8 cellular contexts compared by ENCODE assay signal in the genomic region with DNA sequence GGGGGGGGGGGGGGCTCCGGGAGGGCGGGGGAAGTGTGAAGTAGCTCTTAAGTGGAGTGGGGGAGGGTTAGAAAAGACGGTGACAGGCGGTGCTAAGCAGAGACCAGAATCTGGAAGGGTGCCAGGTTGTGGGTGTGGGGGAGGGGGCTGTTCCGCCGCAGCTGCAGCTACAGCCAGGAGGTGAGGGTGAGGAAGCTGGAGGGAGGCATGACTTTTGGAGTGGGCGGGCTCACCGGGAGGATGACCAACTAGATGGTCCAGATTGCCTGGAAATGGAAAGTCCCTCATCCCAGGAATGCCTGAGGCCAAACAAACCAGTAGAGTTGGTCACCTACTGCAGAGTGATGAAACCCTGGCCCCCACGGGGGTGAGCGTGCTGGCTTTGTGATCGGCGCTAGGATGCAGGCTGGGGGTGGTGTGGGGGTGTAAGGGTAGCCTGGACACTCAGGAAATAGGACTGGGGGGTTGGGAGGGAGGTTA.
DNase-seq lines count a peak whose midpoint lies in the region; ATAC-seq, FAIRE-seq and TF ChIP-seq lines count a peak whose summit lies in the region.

No MANE protein-coding gene starts in this region.

- no peaks in the 10 kb centered on the region for H3K27me3 ChIP-seq in bronchial epithelial cell (ENCODE audit: control insufficient read depth, insufficient read depth, low read length)

- DNase-seq in ELF-1 (ENCODE audit: low read depth, low spot score) (peak; percentile 97), NCI-H2196 treated with DMSO at 0.1 percent for 48 hours (lab: John Stamatoyannopoulos, UW; ENCODE audit: unreplicated experiment) (peak; percentile 98), bronchial epithelial cell (ENCODE audit: low read depth) (peak; percentile 94), lung microvascular endothelial cell (ENCODE audit: low read depth in 2 of 2) (peak; percentile 62 to 86)
- peak; percentile 21 for DNase-seq in stimulated activated CD8-positive, alpha-beta memory T cell treated with anti-CD3 and anti-CD28 coated beads, Interleukin-7, amount 100 ng/mL, for 24 hours (ENCODE audit: low read depth)

- H3K4me3 ChIP-seq in WI38 (ENCODE audit: low read depth, low read length) (0 out of 2 replicates have a peak overlapping the region, but pooled peaks have one; percentile 9), bronchial epithelial cell (ENCODE audit: low read depth, low read length) (no peak overlapping the region)

- TF ChIP-seq CTCF in WI38 (IDR thresholded peaks at IDR 0.05; ENCODE audit: low read depth, low read length): no peak
- TF ChIP-seq CTCF in bronchial epithelial cell (IDR thresholded peaks at IDR 0.05; ENCODE audit: insufficient read depth, low read length, severe bottlenecking): no peak

- no peak for FAIRE-seq in bronchial epithelial cell (lab: Jason Lieb, UNC)

- ATAC-seq in HG02884 (IDR thresholded peaks at IDR 0.05; ENCODE audit: unreplicated experiment) (peak; percentile 65), HG03565 (IDR thresholded peaks at IDR 0.05; ENCODE audit: unreplicated experiment) (no peak)

- H3K36me3 ChIP-seq in bronchial epithelial cell (ENCODE audit: control insufficient read depth, insufficient read depth, low read length): no peaks in the 10 kb centered on the region

Comparison
In these comparisons a context has a peak if more than half of its experiments do, and no peak if none do; other contexts are left out.
1. DNase-seq: peak in every context shown above with its lines; median percentile 98 in NCI-H2196 treated with DMSO at 0.1 percent for 48 hours; 97 in ELF-1; 94 in bronchial epithelial cell; 74 in lung microvascular endothelial cell; 21 in stimulated activated CD8-positive, alpha-beta memory T cell treated with anti-CD3 and anti-CD28 coated beads, Interleukin-7, amount 100 ng/mL, for 24 hours.